1 cellular context compared by ENCODE assay signal in genomic region chr12:53219116-53219955, GRCh38.
TF ChIP-seq lines count a peak whose summit lies in the region.

No MANE protein-coding gene starts in this region.

TF ChIP-seq in endothelial cell of umbilical vein, 7 proteins besides CTCF, POLR2A, EP300 and RAD21:
- TF ChIP-seq GATA2 (IDR thresholded peaks at IDR 0.05; ENCODE audit: insufficient read depth, insufficient read length, low read depth, low read length) (no peak), MYC (IDR thresholded peaks at IDR 0.05; ENCODE audit: low read depth, low read length) (no peak), MAX (IDR thresholded peaks at IDR 0.05; ENCODE audit: insufficient read depth, insufficient read length) (no peak), POLR2AphosphoS5 (IDR thresholded peaks at IDR 0.05; ENCODE audit: insufficient read depth, low read depth, low read length) (no peak)
